17 cellular contexts compared by ENCODE assay signal in the genomic region with DNA sequence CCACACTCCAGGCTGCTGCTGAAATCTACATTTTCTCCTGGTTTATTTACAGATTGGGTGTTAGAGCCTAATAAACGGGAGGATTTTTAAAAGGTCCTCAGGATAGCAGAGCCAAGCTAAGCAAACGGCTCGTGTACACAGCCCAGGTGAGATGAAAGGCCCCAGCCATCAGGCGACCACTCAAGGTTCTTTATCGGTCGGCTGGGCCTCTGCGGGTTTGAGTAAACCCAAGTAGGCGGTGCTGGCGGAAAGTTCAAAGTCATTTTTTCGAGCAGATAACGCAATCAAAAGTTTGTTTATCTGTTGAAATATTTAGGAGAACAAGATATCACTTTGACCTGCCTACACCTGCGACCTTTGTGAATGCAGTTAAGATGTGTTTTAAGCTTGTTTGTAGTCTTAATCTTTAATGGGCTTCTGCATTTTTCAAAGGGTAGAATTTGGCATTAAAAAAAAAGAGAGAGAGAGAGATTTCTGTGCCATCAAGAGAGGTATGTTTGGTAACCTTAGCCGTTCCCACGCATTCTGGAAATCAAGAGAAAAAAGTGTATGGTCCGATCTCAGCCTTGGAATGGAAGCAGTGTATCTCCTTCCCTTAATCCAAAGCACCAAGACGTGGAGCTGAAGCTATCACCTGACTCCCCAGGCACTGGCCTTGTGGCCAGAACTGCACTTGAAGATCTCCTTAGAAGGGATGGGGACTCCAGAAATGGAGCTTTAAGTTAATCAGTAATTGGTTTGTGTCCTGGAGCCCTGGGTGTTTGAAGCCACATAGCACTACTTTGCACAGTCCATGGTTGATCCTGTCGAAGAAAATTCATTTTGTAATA.
"Had no signal": no experiment of that assay in that cellular context is flagged by ENCODE, and none has a peak within 500 bp of the region (broad histone marks: within the 10 kb centered on the region; RNA-seq: fewer than 3 reads in every experiment).

No MANE protein-coding gene starts in this region.

- H3K9me3 Mint-ChIP-seq: activated naive CD4-positive, alpha-beta T cell treated with anti-CD3 and anti-CD28 coated beads for 36 hours; activated T-helper 17 cell treated with anti-CD3 and anti-CD28 coated beads, Interleukin-2, amount 50 U/mL, for 72 hours had no signal

- DNase-seq: activated CD4-positive, alpha-beta T cell treated with anti-CD3 and anti-CD28 coated beads, Interleukin-2, amount 50 U/mL, for 4 hours; activated CD4-positive, CD25-positive, alpha-beta regulatory T cell treated with anti-CD3 and anti-CD28 coated beads, Interleukin-2, amount 50 U/mL, for 72 hours; activated naive CD4-positive, alpha-beta T cell treated with anti-CD3 and anti-CD28 coated beads for 36 hours; islet precursor cell; mesendoderm; nucleus accumbens; right cardiac atrium; small intestine; stimulated activated CD4-positive, alpha-beta T cell treated with anti-CD3 and anti-CD28 coated beads, Interleukin-4, amount 100 ng/mL, for 24 hours; stimulated activated naive CD4-positive, alpha-beta T cell treated with Interleukin-2 at 50 U/mL for 16 hours; T-cell; T-helper 9 cell; transverse colon had no signal

- H3K27me3 ChIP-seq: cardiac muscle cell had no signal

- H3K4me1 ChIP-seq: prostate gland, transverse colon had no signal

- H3K4me3 ChIP-seq: cardiac muscle cell, prostate gland, transverse colon had no signal

- H3K27ac Mint-ChIP-seq: activated naive CD4-positive, alpha-beta T cell treated with anti-CD3 and anti-CD28 coated beads for 36 hours; activated T-helper 17 cell treated with anti-CD3 and anti-CD28 coated beads, Interleukin-2, amount 50 U/mL, for 72 hours; natural killer cell treated with Interleukin-12 subunit alpha and Interleukin-12 subunit beta and Interleukin-15 and Interleukin-18, amount 100 ng/mL, for 72 hours; T-cell had no signal

- H3K36me3 Mint-ChIP-seq: natural killer cell treated with Interleukin-12 subunit alpha and Interleukin-12 subunit beta and Interleukin-15 and Interleukin-18, amount 100 ng/mL, for 72 hours; T-cell had no signal

- H3K9me3 ChIP-seq: prostate gland, transverse colon had no signal

- H3K36me3 ChIP-seq: cardiac muscle cell, prostate gland, transverse colon had no signal

- H3K4me1 Mint-ChIP-seq: activated T-helper 17 cell treated with anti-CD3 and anti-CD28 coated beads, Interleukin-2, amount 50 U/mL, for 72 hours; T-cell had no signal

- H3K27ac ChIP-seq: cardiac muscle cell, prostate gland, transverse colon had no signal

- H3K4me3 Mint-ChIP-seq: activated naive CD4-positive, alpha-beta T cell treated with anti-CD3 and anti-CD28 coated beads for 36 hours; activated T-helper 17 cell treated with anti-CD3 and anti-CD28 coated beads, Interleukin-2, amount 50 U/mL, for 72 hours; natural killer cell treated with Interleukin-12 subunit alpha and Interleukin-12 subunit beta and Interleukin-15 and Interleukin-18, amount 100 ng/mL, for 72 hours; T-cell had no signal
